1 cellular context compared by ENCODE assay signal in genomic region chr3:40494698-40495097, GRCh38.
TF ChIP-seq lines count a peak whose summit lies in the region.

No MANE protein-coding gene starts in this region.

TF ChIP-seq in WTC11, 78 proteins besides CTCF, POLR2A, EP300 and RAD21 (continued from another document):
- TF ChIP-seq ZNF532 (CRISPR knock-in tag; IDR thresholded peaks at IDR 0.05; ENCODE audit: borderline replicate concordance), result no peak
TF ChIP-seq in WTC11: peak in this region for 1.
